ENCODE assay signal across 8 cellular contexts in the genomic region with DNA sequence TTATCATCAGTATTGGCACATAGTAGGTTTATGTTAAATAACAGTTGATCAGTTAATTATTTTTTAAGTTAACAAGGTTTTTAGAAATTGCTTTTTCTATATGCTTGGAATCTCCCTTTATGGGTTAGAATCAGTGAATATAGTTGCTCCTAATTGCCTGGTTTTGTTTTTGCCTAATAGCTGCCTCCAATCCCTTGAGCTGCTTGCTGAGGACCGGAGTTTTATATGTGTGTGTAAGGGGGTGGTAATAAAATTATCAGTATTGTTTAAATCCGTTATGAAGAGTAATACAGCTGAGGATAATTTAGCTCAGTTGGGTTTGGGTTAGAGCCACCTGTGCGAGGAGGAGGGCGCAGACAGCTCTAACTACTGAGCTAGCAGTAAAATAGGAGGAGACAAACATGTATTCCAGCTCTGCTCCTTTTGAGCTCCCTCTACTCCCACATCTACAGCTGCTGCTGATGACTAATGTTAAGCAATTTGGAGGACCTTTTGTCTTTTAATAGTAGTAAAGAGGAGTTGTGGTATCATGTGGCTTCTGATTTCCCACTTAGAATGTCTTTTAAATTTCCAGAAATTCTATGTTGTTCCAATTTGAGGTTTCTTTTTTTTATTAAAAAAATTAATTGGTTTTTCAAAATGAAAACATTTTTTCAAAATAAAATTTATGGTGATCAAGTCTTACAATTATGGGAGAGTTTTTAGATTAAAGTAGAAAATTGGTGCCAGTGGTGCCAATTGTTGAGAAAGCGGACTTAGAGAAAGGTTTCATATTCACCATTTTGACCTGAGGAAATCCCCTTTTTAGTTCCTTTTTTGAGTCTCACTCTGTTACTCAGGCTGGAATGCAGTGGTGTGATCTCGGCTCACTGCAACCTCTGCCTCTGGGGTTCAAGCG.
A peak's percentile ranks its signal among the peaks of the same experiment; 100 is the strongest.
DNase-seq lines count a peak whose midpoint lies in the region; ATAC-seq and TF ChIP-seq lines count a peak whose summit lies in the region.

No MANE protein-coding gene starts in this region.

- CTCF ChIA-PET in activated CD4-positive, alpha-beta memory T cell treated with anti-CD3 and anti-CD28 coated beads for 36 hours (lab: Charles Lee) = no interaction called here

- no peak overlapping the region for H3K27ac Mint-ChIP-seq in activated CD4-positive, alpha-beta memory T cell treated with anti-CD3 and anti-CD28 coated beads for 36 hours

- TF ChIP-seq POLR2A in prostate gland (IDR thresholded peaks at IDR 0.05) = no peak

- H3K27ac ChIP-seq in OCI-LY3 (ENCODE audit: low read length) = peak overlapping the region; percentile 84
- H3K27ac ChIP-seq in prostate gland = no peak overlapping the region

- no peaks in the 10 kb centered on the region for H3K9me3 Mint-ChIP-seq in activated CD4-positive, alpha-beta memory T cell treated with anti-CD3 and anti-CD28 coated beads for 36 hours

- peak; percentile 83 for DNase-seq in CD1c-positive myeloid dendritic cell (ENCODE audit: extremely low spot score)
- DNase-seq in H4 (ENCODE audit: low spot score) = peak; percentile 16
- DNase-seq in globus pallidus (ENCODE audit: low spot score) = peak; percentile 2
- DNase-seq in activated CD4-positive, alpha-beta memory T cell treated with anti-CD3 and anti-CD28 coated beads for 36 hours = no peak
- DNase-seq in prostate gland (ENCODE audit: low spot score) = no peak
- DNase-seq in NCI-H1694 (lab: John Stamatoyannopoulos, UW) = no peak

- H4K20me1 ChIP-seq in OCI-LY3 (ENCODE audit: insufficient read depth, low read length) = no peaks in the 10 kb centered on the region

- intact Hi-C loops in activated CD4-positive, alpha-beta memory T cell treated with anti-CD3 and anti-CD28 coated beads for 36 hours (cut with micrococcal nuclease) = no loop called here
- intact Hi-C loops in prostate gland (cut with DNase I) = no loop called here

- H3K9ac ChIP-seq in OCI-LY3 (ENCODE audit: low read length) = peak overlapping the region; percentile 67

- peak overlapping the region; percentile 39; the same call in 1 of the 2 replicates for H2AFZ ChIP-seq in OCI-LY3 (ENCODE audit: low read depth, low read length)

- TF ChIP-seq CTCF in OCI-LY3 (IDR thresholded peaks at IDR 0.05; ENCODE audit: low read depth, low read length) (no peak), prostate gland (IDR thresholded peaks at IDR 0.05) (no peak)

- peak overlapping the region; percentile 72 for H3K4me2 ChIP-seq in OCI-LY3 (ENCODE audit: low read length)

- H3K36me3 ChIP-seq in OCI-LY3 (replicated peaks; ENCODE audit: low read depth, low read length) = peaks cover 7% of the 10 kb centered on the region
- H3K36me3 ChIP-seq in prostate gland = no peaks in the 10 kb centered on the region

- no peaks in the 10 kb centered on the region for H3K27me3 ChIP-seq in OCI-LY3 (ENCODE audit: low read depth, low read length)
- H3K27me3 ChIP-seq in prostate gland (replicated peaks; ENCODE audit: insufficient read depth) = no peaks in the 10 kb centered on the region

- no peaks in the 10 kb centered on the region for H3K27me3 Mint-ChIP-seq in activated CD4-positive, alpha-beta memory T cell treated with anti-CD3 and anti-CD28 coated beads for 36 hours

- no peak for ATAC-seq in GM21360 (IDR thresholded peaks at IDR 0.05; ENCODE audit: unreplicated experiment)

- no peaks in the 10 kb centered on the region for H3K4me1 Mint-ChIP-seq in activated CD4-positive, alpha-beta memory T cell treated with anti-CD3 and anti-CD28 coated beads for 36 hours (ENCODE audit: low read depth)

- H3K4me1 ChIP-seq in OCI-LY3 (ENCODE audit: low read length) = peaks cover 20% of the 10 kb centered on the region
- H3K4me1 ChIP-seq in prostate gland (replicated peaks) = no peaks in the 10 kb centered on the region

- H3K4me3 ChIP-seq in OCI-LY3 (ENCODE audit: low read length) (peak overlapping the region; percentile 63), prostate gland (no peak overlapping the region)

- peaks cover 3% of the 10 kb centered on the region for H3K36me3 Mint-ChIP-seq in activated CD4-positive, alpha-beta memory T cell treated with anti-CD3 and anti-CD28 coated beads for 36 hours

- POLR2A ChIA-PET in activated CD4-positive, alpha-beta memory T cell treated with anti-CD3 and anti-CD28 coated beads for 36 hours (lab: Charles Lee) = no interaction called here

- no peak overlapping the region for H3K4me3 Mint-ChIP-seq in activated CD4-positive, alpha-beta memory T cell treated with anti-CD3 and anti-CD28 coated beads for 36 hours

- no peaks in the 10 kb centered on the region for H3K9me3 ChIP-seq in OCI-LY3 (ENCODE audit: insufficient read depth, low read length)
- H3K9me3 ChIP-seq in prostate gland = no peaks in the 10 kb centered on the region

- H3K79me2 ChIP-seq in OCI-LY3 (ENCODE audit: low read length) = peaks cover 7% of the 10 kb centered on the region; the same call in 1 of the 2 replicates

- WGBS in prostate gland = 79% methylated on average over 7 of the region's 7 CpGs

Comparison
In these comparisons a context has a peak if more than half of its experiments do, and no peak if none do; other contexts are left out.
1. DNase-seq: peak in CD1c-positive myeloid dendritic cell (single experiment), H4 (single experiment) and globus pallidus (single experiment); none in activated CD4-positive, alpha-beta memory T cell treated with anti-CD3 and anti-CD28 coated beads for 36 hours (single experiment), prostate gland (single experiment) and NCI-H1694 (single experiment).